Comparison of ENCODE assay signal across 29 cellular contexts in genomic region chr1:18229620-18230019, GRCh38.
"Had no signal": no experiment of that assay in that cellular context is flagged by ENCODE, and none has a peak within 500 bp of the region (broad histone marks: within the 10 kb centered on the region; RNA-seq: fewer than 3 reads in every experiment).

No MANE protein-coding gene starts in this region.

- H3K27ac ChIP-seq: brain microvascular endothelial cell, esophagus muscularis mucosa, foreskin keratinocyte, gastrocnemius medialis, heart left ventricle, WERI-Rb-1 had no signal

- H3K4me3 Mint-ChIP-seq: activated B cell treated with CpG ODN at 0.5 μM for 24 hours; activated CD8-positive, alpha-beta T cell treated with anti-CD3 and anti-CD28 coated beads for 36 hours; activated naive CD8-positive, alpha-beta T cell; activated T-cell treated with anti-CD3 and anti-CD28 coated beads, Interleukin-2, amount 50 U/mL, for 4 hours; activated T-helper 17 cell treated with anti-CD3 and anti-CD28 coated beads, Interleukin-2, amount 50 U/mL, for 72 hours; central memory CD8-positive, alpha-beta T cell; effector memory CD8-positive, alpha-beta T cell had no signal

- H3K27ac Mint-ChIP-seq: activated B cell treated with CpG ODN at 0.5 μM for 24 hours; activated CD8-positive, alpha-beta T cell treated with anti-CD3 and anti-CD28 coated beads for 36 hours; activated naive CD8-positive, alpha-beta T cell; activated T-helper 17 cell treated with anti-CD3 and anti-CD28 coated beads, Interleukin-2, amount 50 U/mL, for 72 hours; effector memory CD8-positive, alpha-beta T cell had no signal

- DNase-seq: activated B cell treated with CpG ODN at 0.5 μM for 24 hours; activated CD4-positive, alpha-beta T cell treated with anti-CD3 and anti-CD28 coated beads for 48 hours; activated CD4-positive, alpha-beta T cell treated with anti-CD3 and anti-CD28 coated beads, Interleukin-2, amount 50 U/mL, for 1 hour; activated CD4-positive, alpha-beta T cell treated with anti-CD3 and anti-CD28 coated beads, Interleukin-2, amount 50 U/mL, for 48 hours; activated CD8-positive, alpha-beta memory T cell treated with anti-CD3 and anti-CD28 coated beads for 24 hours; activated CD8-positive, alpha-beta T cell treated with anti-CD3 and anti-CD28 coated beads for 36 hours; activated effector memory CD4-positive, alpha-beta T cell treated with Interleukin-2 at 50 U/mL for 16 hours; activated gamma-delta T cell treated with Interleukin-2 at 50 U/mL for 16 hours; activated naive CD4-positive, alpha-beta T cell treated with anti-CD3 and anti-CD28 coated beads, Interleukin-2, amount 50 U/mL, for 16 hours; activated naive CD4-positive, alpha-beta T cell treated with Interleukin-2 at 50 U/mL for 16 hours; activated T-cell treated with anti-CD3 and anti-CD28 coated beads, Interleukin-2, amount 50 U/mL, for 4 hours; amniotic stem cell; brain microvascular endothelial cell; cortex of kidney; dermis blood vessel endothelial cell; effector CD4-positive, alpha-beta T cell; effector memory CD8-positive, alpha-beta T cell; erythroblast; foreskin keratinocyte; gastrocnemius medialis; glutamatergic neuron; heart left ventricle; T1000; WERI-Rb-1 had no signal

- H3K27me3 ChIP-seq: brain microvascular endothelial cell, foreskin keratinocyte had no signal

- H3K9me3 Mint-ChIP-seq: activated T-cell treated with anti-CD3 and anti-CD28 coated beads, Interleukin-2, amount 50 U/mL, for 4 hours; central memory CD8-positive, alpha-beta T cell had no signal

- H3K4me1 Mint-ChIP-seq: activated B cell treated with CpG ODN at 0.5 μM for 24 hours; activated T-helper 17 cell treated with anti-CD3 and anti-CD28 coated beads, Interleukin-2, amount 50 U/mL, for 72 hours; central memory CD8-positive, alpha-beta T cell had no signal

- H3K36me3 Mint-ChIP-seq: activated naive CD8-positive, alpha-beta T cell had no signal

- ATAC-seq: activated CD4-positive, CD25-positive, alpha-beta regulatory T cell treated with anti-CD3 and anti-CD28 coated beads, Interleukin-2, amount 50 U/mL, for 24 hours; activated CD8-positive, alpha-beta T cell treated with anti-CD3 and anti-CD28 coated beads for 36 hours; activated T-cell treated with anti-CD3 and anti-CD28 coated beads, Interleukin-2, amount 50 U/mL, for 4 hours; activated T-helper 17 cell treated with anti-CD3 and anti-CD28 coated beads, Interleukin-2, amount 50 U/mL, for 72 hours; effector memory CD8-positive, alpha-beta T cell; foreskin keratinocyte; gastrocnemius medialis; heart left ventricle had no signal
